8 cellular contexts compared by ENCODE assay signal in the genomic region with DNA sequence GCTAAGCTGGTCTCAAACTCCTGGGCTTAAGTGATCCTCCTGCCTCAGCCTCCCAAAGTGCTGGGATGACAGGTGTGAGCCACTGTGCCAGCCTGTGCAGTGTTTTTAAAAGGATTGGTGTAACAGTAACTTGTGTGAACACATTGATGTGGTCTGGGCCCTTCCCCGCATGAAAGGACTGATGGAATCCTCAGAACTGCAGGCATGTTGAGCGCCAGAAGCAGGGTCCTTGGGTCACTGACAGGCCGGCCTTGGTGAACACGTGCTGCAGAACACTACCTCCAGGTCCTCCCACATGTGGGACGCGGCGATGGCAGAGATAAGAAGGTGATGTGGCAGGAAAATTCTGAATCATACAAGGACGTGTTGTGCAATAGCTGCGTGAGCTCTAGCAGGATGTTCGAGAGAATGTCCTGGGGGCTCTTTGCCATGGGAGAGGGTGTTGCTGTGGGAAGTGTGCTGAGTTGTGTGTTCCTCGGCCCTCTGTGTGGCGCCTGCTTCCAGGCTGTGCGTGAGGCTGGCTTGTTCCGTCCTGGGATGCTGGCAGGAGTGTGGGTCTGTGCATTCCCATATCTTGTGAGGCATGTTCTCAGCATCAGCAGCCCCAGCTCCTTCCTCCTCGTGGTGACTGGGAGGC.
DNase-seq lines count a peak whose midpoint lies in the region; ATAC-seq and TF ChIP-seq lines count a peak whose summit lies in the region.

No MANE protein-coding gene starts in this region.

- H3K27ac ChIP-seq in PC-9, result peak overlapping the region; percentile 37

- ATAC-seq in GM21619 (IDR thresholded peaks at IDR 0.05; ENCODE audit: unreplicated experiment) (no peak), GM21737 (IDR thresholded peaks at IDR 0.05; ENCODE audit: unreplicated experiment) (no peak)

- no peak overlapping the region for H3K4me3 ChIP-seq in PC-9

- H3K27ac Mint-ChIP-seq in chondrocyte (ENCODE audit: unreplicated experiment) (peak overlapping the region; percentile 13), nephron progenitor cell (peak overlapping the region; percentile 89)

- DNase-seq in COLO829 (ENCODE audit: low spot score) (peak; percentile 2), PC-9 (peak; percentile 82 to 98), chondrocyte (ENCODE audit: low spot score) (no peak), nephron progenitor cell (no peak), pons (ENCODE audit: low spot score) (no peak), NCI-H2196 (lab: John Stamatoyannopoulos, UW; ENCODE audit: unreplicated experiment) (no peak)

- peaks cover 39% of the 10 kb centered on the region; the same call in 1 of the 2 replicates for H3F3A ChIP-seq in PC-9 (ENCODE audit: insufficient read depth, low read depth)

- H3K79me2 ChIP-seq in PC-9 (ENCODE audit: low read depth), result peaks cover 23% of the 10 kb centered on the region

- H3K4me1 ChIP-seq in PC-9 (replicated peaks; ENCODE audit: insufficient read depth), result peaks cover 10% of the 10 kb centered on the region

- no peak overlapping the region for H3K4me3 Mint-ChIP-seq in chondrocyte (ENCODE audit: unreplicated experiment)
- H3K4me3 Mint-ChIP-seq in nephron progenitor cell, result no peak overlapping the region

- TF ChIP-seq CTCF in PC-9 (conservative IDR thresholded peaks at IDR 0.05) (no peak), chondrocyte (IDR thresholded peaks at IDR 0.05) (no peak), nephron progenitor cell (IDR thresholded peaks at IDR 0.05) (no peak)

- H3K4me1 Mint-ChIP-seq in chondrocyte (ENCODE audit: low read depth) (peaks cover 8% of the 10 kb centered on the region), nephron progenitor cell (peaks cover 17% of the 10 kb centered on the region)

- POLR2A ChIA-PET in PC-9 (lab: Charles Lee; ENCODE audit: unreplicated experiment), result interaction anchor here (0.6 kb wide), 3 partner anchors 10 to 163 kb away, joined by 5 to 19 read pairs (median 17); no protein-coding TSS in a partner anchor

- H4K20me1 ChIP-seq in PC-9 (ENCODE audit: insufficient read depth), result peaks cover 66% of the 10 kb centered on the region

- H3K9me3 Mint-ChIP-seq in chondrocyte (ENCODE audit: low read depth) (no peaks in the 10 kb centered on the region), nephron progenitor cell (no peaks in the 10 kb centered on the region)

- H3K4me2 ChIP-seq in PC-9, result peak overlapping the region; percentile 31

- intact Hi-C loops in PC-9 (cut with micrococcal nuclease; ENCODE audit: unreplicated experiment), result no loop called here

- H3K9me3 ChIP-seq in PC-9 (ENCODE audit: insufficient read depth, low read depth), result no peaks in the 10 kb centered on the region

- CTCF ChIA-PET in PC-9 (lab: Charles Lee), result interaction anchor here (0.5 to 0.6 kb wide), 3 partner anchors 65 to 1740 kb away, joined by 3 to 8 read pairs (median 3); no protein-coding TSS in a partner anchor

- H3K27me3 Mint-ChIP-seq in chondrocyte (ENCODE audit: low read depth) (no peaks in the 10 kb centered on the region), nephron progenitor cell (ENCODE audit: low read depth, poor library complexity) (peaks cover 3% of the 10 kb centered on the region)

- no peak overlapping the region for H2AFZ ChIP-seq in PC-9

- H3K9me2 ChIP-seq in PC-9 (ENCODE audit: insufficient read depth), result no peaks in the 10 kb centered on the region

- no peaks in the 10 kb centered on the region for H3K27me3 ChIP-seq in PC-9 (ENCODE audit: insufficient read depth, low read depth)

- H3K36me3 ChIP-seq in PC-9 (ENCODE audit: low read depth), result peaks cover 6% of the 10 kb centered on the region; the same call in 1 of the 2 replicates

- H3K36me3 Mint-ChIP-seq in chondrocyte (ENCODE audit: low read depth) (peaks cover 11% of the 10 kb centered on the region), nephron progenitor cell (ENCODE audit: low read depth) (peaks cover 41% of the 10 kb centered on the region)

- no TSS peak for BruUV-seq in PC-9 (replicated peaks; lab: Mats Ljungman, UMichigan)

Comparison
In these comparisons a context has a peak if more than half of its experiments do, and no peak if none do; other contexts are left out.
1. DNase-seq: peak in COLO829 (single experiment) and PC-9 (2 of 2); none in chondrocyte (single experiment), nephron progenitor cell (single experiment), pons (single experiment) and NCI-H2196 (single experiment).